ENCODE assay signal across 1 cellular context in genomic region chr2:121709776-121710469, GRCh38.
TF ChIP-seq lines count a peak whose summit lies in the region.

No MANE protein-coding gene starts in this region.

TF ChIP-seq in IMR-90, 13 proteins besides CTCF, POLR2A, EP300 and RAD21 (continued from another document):
- TF ChIP-seq FOS (IDR thresholded peaks at IDR 0.05; ENCODE audit: low read depth, low read length) (no peak), CHD1 (IDR thresholded peaks at IDR 0.05; ENCODE audit: low read depth, low read length) (no peak), RFX5 (IDR thresholded peaks at IDR 0.05; ENCODE audit: low read depth, low read length) (no peak), BHLHE40 (IDR thresholded peaks at IDR 0.05; ENCODE audit: low read depth, low read length) (no peak), MAZ (IDR thresholded peaks at IDR 0.05; ENCODE audit: borderline replicate concordance, low read depth, low read length) (no peak), SMC3 (IDR thresholded peaks at IDR 0.05; ENCODE audit: low read depth, low read length) (no peak), MXI1 (IDR thresholded peaks at IDR 0.05; ENCODE audit: borderline replicate concordance, low read depth, low read length) (no peak)
- TF ChIP-seq, protein P1, sequence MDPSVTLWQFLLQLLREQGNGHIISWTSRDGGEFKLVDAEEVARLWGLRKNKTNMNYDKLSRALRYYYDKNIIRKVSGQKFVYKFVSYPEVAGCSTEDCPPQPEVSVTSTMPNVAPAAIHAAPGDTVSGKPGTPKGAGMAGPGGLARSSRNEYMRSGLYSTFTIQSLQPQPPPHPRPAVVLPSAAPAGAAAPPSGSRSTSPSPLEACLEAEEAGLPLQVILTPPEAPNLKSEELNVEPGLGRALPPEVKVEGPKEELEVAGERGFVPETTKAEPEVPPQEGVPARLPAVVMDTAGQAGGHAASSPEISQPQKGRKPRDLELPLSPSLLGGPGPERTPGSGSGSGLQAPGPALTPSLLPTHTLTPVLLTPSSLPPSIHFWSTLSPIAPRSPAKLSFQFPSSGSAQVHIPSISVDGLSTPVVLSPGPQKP (IDR thresholded peaks at IDR 0.05; ENCODE audit: borderline replicate concordance, low read depth, low read length): no peak
